In the genomic region with DNA sequence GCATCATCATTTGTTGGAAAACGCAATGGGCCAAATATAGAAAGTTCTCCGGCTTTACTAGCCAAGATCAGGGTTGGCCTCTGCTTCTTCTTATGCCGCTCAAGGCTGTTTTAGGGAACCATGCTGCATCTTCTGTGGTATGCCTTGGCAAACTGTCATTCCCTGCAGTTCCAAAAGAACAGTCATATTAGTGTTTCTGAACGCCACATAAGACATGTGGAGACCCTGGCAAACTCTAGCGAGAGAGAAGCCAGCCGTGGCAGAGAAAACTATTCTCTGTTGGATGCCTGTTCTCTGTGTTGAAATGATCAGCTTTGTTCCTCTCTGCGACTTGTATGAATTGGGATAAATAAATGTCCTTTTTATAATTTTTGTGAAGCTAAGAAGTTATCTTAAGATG, we compare ENCODE assay signal across 17 cellular contexts. TPM values are rescaled to one million over a fixed set of nuclear protein-coding genes. Genes with fewer than 3 reads are reported as not detected.
DNase-seq lines count a peak whose midpoint lies in the region; ATAC-seq and TF ChIP-seq lines count a peak whose summit lies in the region.
"Had no signal": no experiment of that assay in that cellular context is flagged by ENCODE, and none has a peak within 500 bp of the region (broad histone marks: within the 10 kb centered on the region; RNA-seq: fewer than 3 reads in every experiment).

No MANE protein-coding gene starts in this region.

- peak overlapping the region; percentile 30 for H3K27ac ChIP-seq in temporal lobe (ENCODE audit: low read depth, low read length)

- BruUV-seq in Calu3 (replicated peaks; lab: Mats Ljungman, UMichigan), result no TSS peak

- no peaks in the 10 kb centered on the region for H3K27me3 Mint-ChIP-seq in activated T-helper 17 cell treated with anti-CD3 and anti-CD28 coated beads, Interleukin-2, amount 50 U/mL, for 72 hours
- H3K27me3 Mint-ChIP-seq in endothelial cell (ENCODE audit: unreplicated experiment), result peaks cover 2% of the 10 kb centered on the region
- no peaks in the 10 kb centered on the region for H3K27me3 Mint-ChIP-seq in Calu3 (ENCODE audit: unreplicated experiment)
- H3K27me3 Mint-ChIP-seq: CD4-positive, CD25-positive, alpha-beta regulatory T cell; CD8-positive, alpha-beta memory T cell; IgD-negative memory B cell had no signal

- TF ChIP-seq CTCF in endothelial cell (IDR thresholded peaks at IDR 0.05; ENCODE audit: unreplicated experiment), result no peak
- TF ChIP-seq CTCF in Calu3 (IDR thresholded peaks at IDR 0.05; ENCODE audit: unreplicated experiment), result no peak

- CTCF ChIA-PET in Calu3 (lab: Charles Lee), result no interaction called here

- H3K27ac Mint-ChIP-seq in activated T-helper 17 cell treated with anti-CD3 and anti-CD28 coated beads, Interleukin-2, amount 50 U/mL, for 72 hours, result peak overlapping the region; percentile 70
- H3K27ac Mint-ChIP-seq in endothelial cell (ENCODE audit: unreplicated experiment) (peak overlapping the region; percentile 70), Calu3 (ENCODE audit: unreplicated experiment) (no peak overlapping the region)
- H3K27ac Mint-ChIP-seq: CD4-positive, CD25-positive, alpha-beta regulatory T cell; CD8-positive, alpha-beta memory T cell; H9 had no signal

- H3K36me3 Mint-ChIP-seq in activated T-helper 17 cell treated with anti-CD3 and anti-CD28 coated beads, Interleukin-2, amount 50 U/mL, for 72 hours (ENCODE audit: low read depth), result peaks cover 92% of the 10 kb centered on the region
- H3K36me3 Mint-ChIP-seq in endothelial cell (ENCODE audit: low read depth, unreplicated experiment) (peaks cover 55% of the 10 kb centered on the region), Calu3 (ENCODE audit: insufficient read depth, unreplicated experiment) (peaks cover 12% of the 10 kb centered on the region)

- intact Hi-C loops in Calu3 (cut with micrococcal nuclease; ENCODE audit: unreplicated experiment), result no loop called here

- H3K9me3 Mint-ChIP-seq in activated T-helper 17 cell treated with anti-CD3 and anti-CD28 coated beads, Interleukin-2, amount 50 U/mL, for 72 hours, result no peaks in the 10 kb centered on the region
- H3K9me3 Mint-ChIP-seq in endothelial cell (ENCODE audit: unreplicated experiment) (no peaks in the 10 kb centered on the region), Calu3 (ENCODE audit: low read depth, unreplicated experiment) (no peaks in the 10 kb centered on the region)
- H3K9me3 Mint-ChIP-seq: CD4-positive, CD25-positive, alpha-beta regulatory T cell; CD8-positive, alpha-beta memory T cell; H9; IgD-negative memory B cell had no signal

- H3K4me3 Mint-ChIP-seq in activated T-helper 17 cell treated with anti-CD3 and anti-CD28 coated beads, Interleukin-2, amount 50 U/mL, for 72 hours, result no peak overlapping the region
- H3K4me3 Mint-ChIP-seq in endothelial cell (ENCODE audit: unreplicated experiment) (no peak overlapping the region), Calu3 (ENCODE audit: low read depth, unreplicated experiment) (no peak overlapping the region)
- H3K4me3 Mint-ChIP-seq: CD4-positive, CD25-positive, alpha-beta regulatory T cell; CD8-positive, alpha-beta memory T cell; H9; IgD-negative memory B cell had no signal

- H3K4me1 Mint-ChIP-seq in activated T-helper 17 cell treated with anti-CD3 and anti-CD28 coated beads, Interleukin-2, amount 50 U/mL, for 72 hours, result peaks cover 9% of the 10 kb centered on the region
- peaks cover 29% of the 10 kb centered on the region for H3K4me1 Mint-ChIP-seq in endothelial cell (ENCODE audit: unreplicated experiment)
- H3K4me1 Mint-ChIP-seq in Calu3 (ENCODE audit: low read depth, unreplicated experiment), result peaks cover 8% of the 10 kb centered on the region
- H3K4me1 Mint-ChIP-seq: H9 had no signal

- no peak for ATAC-seq in activated T-helper 17 cell treated with anti-CD3 and anti-CD28 coated beads, Interleukin-2, amount 50 U/mL, for 72 hours (replicated peaks)
- ATAC-seq: HepG2 had no signal

- DNase-seq in endothelial cell (ENCODE audit: low spot score) (no peak), medulla oblongata (ENCODE audit: extremely low spot score) (peak; percentile 45), Calu3 (no peak), DMS79 treated with DMSO at 0.1 percent for 48 hours (lab: John Stamatoyannopoulos, UW) (no peak)
- DNase-seq in activated naive CD4-positive, alpha-beta T cell (lab: John Stamatoyannopoulos, UW), result no peak
- DNase-seq: BE2C; CD4-positive, CD25-positive, alpha-beta regulatory T cell; CD8-positive, alpha-beta memory T cell; COR-L47; GF-D8; H9 had no signal

RNA-seq across cellular contexts. Expression of a gene that starts 10.9 kb away (rescaled TPM):
- 10 to 100 TPM in 1 of 2 donors, 1 to 10 TPM in 1; 9.9 to 10.4 TPM for total RNA-seq in activated T-helper 17 cell treated with anti-CD3 and anti-CD28 coated beads, Interleukin-2, amount 50 U/mL, for 72 hours
- total RNA-seq in endothelial cell (ENCODE audit: unreplicated experiment) (17.3 TPM), temporal lobe (9.3 TPM), Calu3 (2022) (12.9 and 14.7 TPM in 2 replicates)

RNA-seq across cellular contexts. Expression of a gene that starts 34.8 kb away (rescaled TPM):
- under 1 TPM in 1 of 2 donors, not detected in 1; 0.11 TPM for total RNA-seq in activated T-helper 17 cell treated with anti-CD3 and anti-CD28 coated beads, Interleukin-2, amount 50 U/mL, for 72 hours
- total RNA-seq in endothelial cell (ENCODE audit: unreplicated experiment), result 3.4 TPM
- 5.9 TPM for total RNA-seq in temporal lobe
- not detected in 2 replicates for total RNA-seq in Calu3 (2022)
- total RNA-seq: A172; CD4-positive, CD25-positive, alpha-beta regulatory T cell; CD8-positive, alpha-beta memory T cell; Daoy; HepG2 had no signal

RNA-seq across cellular contexts. Expression of a gene that starts 46.4 kb away (rescaled TPM):
- total RNA-seq in activated T-helper 17 cell treated with anti-CD3 and anti-CD28 coated beads, Interleukin-2, amount 50 U/mL, for 72 hours, result 10 to 100 TPM; 77.2 to 79.5 TPM
- total RNA-seq in endothelial cell (ENCODE audit: unreplicated experiment) (46.9 TPM), temporal lobe (10.1 TPM), Calu3 (2022) (0.10 TPM in 1 of 2 replicates, not detected in the other)

Comparison
In these comparisons a context has a peak if more than half of its experiments do, and no peak if none do; other contexts are left out.
1. RNA of a gene that starts 46.4 kb away (total RNA-seq): 77.2 to 79.5 TPM in activated T-helper 17 cell treated with anti-CD3 and anti-CD28 coated beads, Interleukin-2, amount 50 U/mL, for 72 hours, 46.9 TPM in endothelial cell (single experiment) and 10.1 TPM in temporal lobe (single experiment); 0.10 TPM in Calu3; every median in the first group is over 10 times any median in the second.